2 cellular contexts compared by ENCODE assay signal in the genomic region with DNA sequence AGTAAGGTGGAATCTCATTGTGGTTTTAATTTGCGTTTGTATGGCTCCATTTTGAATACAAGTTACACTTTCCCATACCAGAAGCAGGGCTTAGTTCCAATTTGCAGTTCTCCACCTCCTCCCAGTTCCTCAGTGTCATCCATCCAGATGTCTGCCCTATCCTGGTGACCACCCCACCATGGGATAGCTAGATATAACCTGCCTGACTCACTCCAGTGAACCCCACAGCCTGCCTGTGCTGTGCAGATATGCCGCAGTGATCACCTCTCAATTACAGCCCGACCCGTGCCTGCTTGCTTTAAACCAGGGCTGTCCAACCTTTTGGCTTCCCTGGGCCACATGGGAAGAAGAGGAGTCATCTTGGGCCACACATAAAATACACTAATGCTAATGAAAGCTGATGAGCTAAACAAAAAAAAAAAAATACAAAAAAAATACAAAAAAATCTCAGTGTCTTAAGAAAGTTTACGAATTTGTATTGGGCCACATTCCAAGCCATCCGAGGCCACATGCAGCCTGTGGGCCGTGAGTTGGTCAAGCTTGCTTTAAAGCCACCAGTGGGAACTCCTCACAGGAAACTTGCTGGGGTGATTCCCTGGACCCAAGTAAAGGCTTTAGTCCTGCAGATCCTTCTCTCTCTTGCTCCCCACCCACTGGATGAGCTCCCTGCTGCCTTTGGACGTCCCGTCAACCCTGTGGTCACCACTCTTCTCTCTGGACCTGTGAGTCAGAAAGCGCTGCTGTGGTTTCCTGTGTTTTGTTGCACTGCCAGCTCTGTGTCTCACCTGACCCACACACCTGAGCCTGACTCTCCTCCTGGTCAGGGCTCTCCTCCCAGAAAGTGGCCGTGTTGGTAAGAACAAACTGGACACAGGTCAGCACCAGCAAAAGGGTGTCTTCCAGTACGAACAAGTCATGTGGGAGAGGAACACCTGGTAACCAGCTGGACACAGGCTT.
A peak's percentile ranks its signal among the peaks of the same experiment; 100 is the strongest.
TF ChIP-seq lines count a peak whose summit lies in the region.

No MANE protein-coding gene starts in this region.

TF ChIP-seq in IMR-90, 13 proteins besides CTCF, POLR2A, EP300 and RAD21:
- TF ChIP-seq, protein P1, sequence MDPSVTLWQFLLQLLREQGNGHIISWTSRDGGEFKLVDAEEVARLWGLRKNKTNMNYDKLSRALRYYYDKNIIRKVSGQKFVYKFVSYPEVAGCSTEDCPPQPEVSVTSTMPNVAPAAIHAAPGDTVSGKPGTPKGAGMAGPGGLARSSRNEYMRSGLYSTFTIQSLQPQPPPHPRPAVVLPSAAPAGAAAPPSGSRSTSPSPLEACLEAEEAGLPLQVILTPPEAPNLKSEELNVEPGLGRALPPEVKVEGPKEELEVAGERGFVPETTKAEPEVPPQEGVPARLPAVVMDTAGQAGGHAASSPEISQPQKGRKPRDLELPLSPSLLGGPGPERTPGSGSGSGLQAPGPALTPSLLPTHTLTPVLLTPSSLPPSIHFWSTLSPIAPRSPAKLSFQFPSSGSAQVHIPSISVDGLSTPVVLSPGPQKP (IDR thresholded peaks at IDR 0.05; ENCODE audit: borderline replicate concordance, low read depth, low read length) = no peak
- TF ChIP-seq CEBPB (IDR thresholded peaks at IDR 0.05; ENCODE audit: low read depth, low read length) (no peak), CHD1 (IDR thresholded peaks at IDR 0.05; ENCODE audit: low read depth, low read length) (no peak), MAFK (IDR thresholded peaks at IDR 0.05; ENCODE audit: low read depth, low read length) (no peak), MXI1 (IDR thresholded peaks at IDR 0.05; ENCODE audit: borderline replicate concordance, low read depth, low read length) (no peak), FOS (IDR thresholded peaks at IDR 0.05; ENCODE audit: low read depth, low read length) (no peak)
- TF ChIP-seq, protein P2, sequence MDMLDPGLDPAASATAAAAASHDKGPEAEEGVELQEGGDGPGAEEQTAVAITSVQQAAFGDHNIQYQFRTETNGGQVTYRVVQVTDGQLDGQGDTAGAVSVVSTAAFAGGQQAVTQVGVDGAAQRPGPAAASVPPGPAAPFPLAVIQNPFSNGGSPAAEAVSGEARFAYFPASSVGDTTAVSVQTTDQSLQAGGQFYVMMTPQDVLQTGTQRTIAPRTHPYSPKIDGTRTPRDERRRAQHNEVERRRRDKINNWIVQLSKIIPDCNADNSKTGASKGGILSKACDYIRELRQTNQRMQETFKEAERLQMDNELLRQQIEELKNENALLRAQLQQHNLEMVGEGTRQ (IDR thresholded peaks at IDR 0.05; ENCODE audit: low read depth, low read length) = no peak

TF ChIP-seq in HepG2, 621 proteins besides CTCF, POLR2A, EP300 and RAD21 (continues in another document):
- TF ChIP-seq SOX5 (CRISPR knock-in tag; IDR thresholded peaks at IDR 0.05; ENCODE audit: borderline replicate concordance) = no peak
- TF ChIP-seq, protein P3, sequence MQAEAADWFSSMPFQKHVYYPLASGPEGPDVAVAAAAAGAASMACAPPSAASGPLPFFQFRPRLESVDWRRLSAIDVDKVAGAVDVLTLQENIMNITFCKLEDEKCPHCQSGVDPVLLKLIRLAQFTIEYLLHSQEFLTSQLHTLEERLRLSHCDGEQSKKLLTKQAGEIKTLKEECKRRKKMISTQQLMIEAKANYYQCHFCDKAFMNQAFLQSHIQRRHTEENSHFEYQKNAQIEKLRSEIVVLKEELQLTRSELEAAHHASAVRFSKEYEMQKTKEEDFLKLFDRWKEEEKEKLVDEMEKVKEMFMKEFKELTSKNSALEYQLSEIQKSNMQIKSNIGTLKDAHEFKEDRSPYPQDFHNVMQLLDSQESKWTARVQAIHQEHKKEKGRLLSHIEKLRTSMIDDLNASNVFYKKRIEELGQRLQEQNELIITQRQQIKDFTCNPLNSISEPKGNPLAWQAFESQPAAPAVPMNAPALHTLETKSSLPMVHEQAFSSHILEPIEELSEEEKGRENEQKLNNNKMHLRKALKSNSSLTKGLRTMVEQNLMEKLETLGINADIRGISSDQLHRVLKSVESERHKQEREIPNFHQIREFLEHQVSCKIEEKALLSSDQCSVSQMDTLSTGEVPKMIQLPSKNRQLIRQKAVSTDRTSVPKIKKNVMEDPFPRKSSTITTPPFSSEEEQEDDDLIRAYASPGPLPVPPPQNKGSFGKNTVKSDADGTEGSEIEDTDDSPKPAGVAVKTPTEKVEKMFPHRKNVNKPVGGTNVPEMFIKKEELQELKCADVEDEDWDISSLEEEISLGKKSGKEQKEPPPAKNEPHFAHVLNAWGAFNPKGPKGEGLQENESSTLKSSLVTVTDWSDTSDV (CRISPR knock-in tag; IDR thresholded peaks at IDR 0.05) = peak; percentile 76
- TF ChIP-seq, protein P4, sequence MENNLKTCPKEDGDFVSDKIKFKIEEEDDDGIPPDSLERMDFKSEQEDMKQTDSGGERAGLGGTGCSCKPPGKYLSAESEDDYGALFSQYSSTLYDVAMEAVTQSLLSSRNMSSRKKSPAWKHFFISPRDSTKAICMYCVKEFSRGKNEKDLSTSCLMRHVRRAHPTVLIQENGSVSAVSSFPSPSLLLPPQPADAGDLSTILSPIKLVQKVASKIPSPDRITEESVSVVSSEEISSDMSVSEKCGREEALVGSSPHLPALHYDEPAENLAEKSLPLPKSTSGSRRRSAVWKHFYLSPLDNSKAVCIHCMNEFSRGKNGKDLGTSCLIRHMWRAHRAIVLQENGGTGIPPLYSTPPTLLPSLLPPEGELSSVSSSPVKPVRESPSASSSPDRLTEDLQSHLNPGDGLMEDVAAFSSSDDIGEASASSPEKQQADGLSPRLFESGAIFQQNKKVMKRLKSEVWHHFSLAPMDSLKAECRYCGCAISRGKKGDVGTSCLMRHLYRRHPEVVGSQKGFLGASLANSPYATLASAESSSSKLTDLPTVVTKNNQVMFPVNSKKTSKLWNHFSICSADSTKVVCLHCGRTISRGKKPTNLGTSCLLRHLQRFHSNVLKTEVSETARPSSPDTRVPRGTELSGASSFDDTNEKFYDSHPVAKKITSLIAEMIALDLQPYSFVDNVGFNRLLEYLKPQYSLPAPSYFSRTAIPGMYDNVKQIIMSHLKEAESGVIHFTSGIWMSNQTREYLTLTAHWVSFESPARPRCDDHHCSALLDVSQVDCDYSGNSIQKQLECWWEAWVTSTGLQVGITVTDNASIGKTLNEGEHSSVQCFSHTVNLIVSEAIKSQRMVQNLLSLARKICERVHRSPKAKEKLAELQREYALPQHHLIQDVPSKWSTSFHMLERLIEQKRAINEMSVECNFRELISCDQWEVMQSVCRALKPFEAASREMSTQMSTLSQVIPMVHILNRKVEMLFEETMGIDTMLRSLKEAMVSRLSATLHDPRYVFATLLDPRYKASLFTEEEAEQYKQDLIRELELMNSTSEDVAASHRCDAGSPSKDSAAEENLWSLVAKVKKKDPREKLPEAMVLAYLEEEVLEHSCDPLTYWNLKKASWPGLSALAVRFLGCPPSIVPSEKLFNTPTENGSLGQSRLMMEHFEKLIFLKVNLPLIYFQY (CRISPR knock-in tag; IDR thresholded peaks at IDR 0.05; ENCODE audit: borderline replicate concordance) = no peak
- no peak for TF ChIP-seq TOE1 (CRISPR knock-in tag; IDR thresholded peaks at IDR 0.05)
- no peak for TF ChIP-seq HMG20B (CRISPR knock-in tag; conservative IDR thresholded peaks at IDR 0.05)
- TF ChIP-seq POGZ (CRISPR knock-in tag; IDR thresholded peaks at IDR 0.05) = no peak
- TF ChIP-seq RBFOX2 (IDR thresholded peaks at IDR 0.05; ENCODE audit: low read depth, low read length) = no peak
- TF ChIP-seq, protein P5, sequence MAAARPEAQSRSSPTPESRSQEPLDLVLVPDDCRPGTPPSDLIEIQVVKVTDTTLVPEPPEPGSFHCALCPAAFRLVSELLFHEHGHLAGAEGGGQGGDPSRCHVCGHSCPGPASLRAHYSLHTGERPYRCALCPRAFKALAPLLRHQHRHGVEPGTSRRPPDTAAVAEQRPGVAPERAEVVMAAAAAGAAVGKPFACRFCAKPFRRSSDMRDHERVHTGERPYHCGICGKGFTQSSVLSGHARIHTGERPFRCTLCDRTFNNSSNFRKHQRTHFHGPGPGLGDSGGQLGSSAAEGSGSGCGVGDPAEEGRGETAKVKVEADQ (CRISPR knock-in tag; IDR thresholded peaks at IDR 0.05; ENCODE audit: borderline replicate concordance) = no peak
- TF ChIP-seq, protein P6, sequence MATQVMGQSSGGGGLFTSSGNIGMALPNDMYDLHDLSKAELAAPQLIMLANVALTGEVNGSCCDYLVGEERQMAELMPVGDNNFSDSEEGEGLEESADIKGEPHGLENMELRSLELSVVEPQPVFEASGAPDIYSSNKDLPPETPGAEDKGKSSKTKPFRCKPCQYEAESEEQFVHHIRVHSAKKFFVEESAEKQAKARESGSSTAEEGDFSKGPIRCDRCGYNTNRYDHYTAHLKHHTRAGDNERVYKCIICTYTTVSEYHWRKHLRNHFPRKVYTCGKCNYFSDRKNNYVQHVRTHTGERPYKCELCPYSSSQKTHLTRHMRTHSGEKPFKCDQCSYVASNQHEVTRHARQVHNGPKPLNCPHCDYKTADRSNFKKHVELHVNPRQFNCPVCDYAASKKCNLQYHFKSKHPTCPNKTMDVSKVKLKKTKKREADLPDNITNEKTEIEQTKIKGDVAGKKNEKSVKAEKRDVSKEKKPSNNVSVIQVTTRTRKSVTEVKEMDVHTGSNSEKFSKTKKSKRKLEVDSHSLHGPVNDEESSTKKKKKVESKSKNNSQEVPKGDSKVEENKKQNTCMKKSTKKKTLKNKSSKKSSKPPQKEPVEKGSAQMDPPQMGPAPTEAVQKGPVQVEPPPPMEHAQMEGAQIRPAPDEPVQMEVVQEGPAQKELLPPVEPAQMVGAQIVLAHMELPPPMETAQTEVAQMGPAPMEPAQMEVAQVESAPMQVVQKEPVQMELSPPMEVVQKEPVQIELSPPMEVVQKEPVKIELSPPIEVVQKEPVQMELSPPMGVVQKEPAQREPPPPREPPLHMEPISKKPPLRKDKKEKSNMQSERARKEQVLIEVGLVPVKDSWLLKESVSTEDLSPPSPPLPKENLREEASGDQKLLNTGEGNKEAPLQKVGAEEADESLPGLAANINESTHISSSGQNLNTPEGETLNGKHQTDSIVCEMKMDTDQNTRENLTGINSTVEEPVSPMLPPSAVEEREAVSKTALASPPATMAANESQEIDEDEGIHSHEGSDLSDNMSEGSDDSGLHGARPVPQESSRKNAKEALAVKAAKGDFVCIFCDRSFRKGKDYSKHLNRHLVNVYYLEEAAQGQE (IDR thresholded peaks at IDR 0.05; ENCODE audit: borderline replicate concordance in 1 of 2, low read depth in 1 of 2, low read length in 2 of 2) = no peak
- no peak for TF ChIP-seq RFX3 (CRISPR knock-in tag; IDR thresholded peaks at IDR 0.05)
- TF ChIP-seq, protein P7, sequence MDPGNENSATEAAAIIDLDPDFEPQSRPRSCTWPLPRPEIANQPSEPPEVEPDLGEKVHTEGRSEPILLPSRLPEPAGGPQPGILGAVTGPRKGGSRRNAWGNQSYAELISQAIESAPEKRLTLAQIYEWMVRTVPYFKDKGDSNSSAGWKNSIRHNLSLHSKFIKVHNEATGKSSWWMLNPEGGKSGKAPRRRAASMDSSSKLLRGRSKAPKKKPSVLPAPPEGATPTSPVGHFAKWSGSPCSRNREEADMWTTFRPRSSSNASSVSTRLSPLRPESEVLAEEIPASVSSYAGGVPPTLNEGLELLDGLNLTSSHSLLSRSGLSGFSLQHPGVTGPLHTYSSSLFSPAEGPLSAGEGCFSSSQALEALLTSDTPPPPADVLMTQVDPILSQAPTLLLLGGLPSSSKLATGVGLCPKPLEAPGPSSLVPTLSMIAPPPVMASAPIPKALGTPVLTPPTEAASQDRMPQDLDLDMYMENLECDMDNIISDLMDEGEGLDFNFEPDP (CRISPR knock-in tag; conservative IDR thresholded peaks at IDR 0.05) = no peak
- no peak for TF ChIP-seq AGO2 (optimal IDR thresholded peaks at IDR 0.05; ENCODE audit: low read depth, low read length)
- no peak for TF ChIP-seq PTBP1 (IDR thresholded peaks at IDR 0.05; ENCODE audit: low read depth, low read length, poor library complexity, severe bottlenecking)
- TF ChIP-seq, protein P8, sequence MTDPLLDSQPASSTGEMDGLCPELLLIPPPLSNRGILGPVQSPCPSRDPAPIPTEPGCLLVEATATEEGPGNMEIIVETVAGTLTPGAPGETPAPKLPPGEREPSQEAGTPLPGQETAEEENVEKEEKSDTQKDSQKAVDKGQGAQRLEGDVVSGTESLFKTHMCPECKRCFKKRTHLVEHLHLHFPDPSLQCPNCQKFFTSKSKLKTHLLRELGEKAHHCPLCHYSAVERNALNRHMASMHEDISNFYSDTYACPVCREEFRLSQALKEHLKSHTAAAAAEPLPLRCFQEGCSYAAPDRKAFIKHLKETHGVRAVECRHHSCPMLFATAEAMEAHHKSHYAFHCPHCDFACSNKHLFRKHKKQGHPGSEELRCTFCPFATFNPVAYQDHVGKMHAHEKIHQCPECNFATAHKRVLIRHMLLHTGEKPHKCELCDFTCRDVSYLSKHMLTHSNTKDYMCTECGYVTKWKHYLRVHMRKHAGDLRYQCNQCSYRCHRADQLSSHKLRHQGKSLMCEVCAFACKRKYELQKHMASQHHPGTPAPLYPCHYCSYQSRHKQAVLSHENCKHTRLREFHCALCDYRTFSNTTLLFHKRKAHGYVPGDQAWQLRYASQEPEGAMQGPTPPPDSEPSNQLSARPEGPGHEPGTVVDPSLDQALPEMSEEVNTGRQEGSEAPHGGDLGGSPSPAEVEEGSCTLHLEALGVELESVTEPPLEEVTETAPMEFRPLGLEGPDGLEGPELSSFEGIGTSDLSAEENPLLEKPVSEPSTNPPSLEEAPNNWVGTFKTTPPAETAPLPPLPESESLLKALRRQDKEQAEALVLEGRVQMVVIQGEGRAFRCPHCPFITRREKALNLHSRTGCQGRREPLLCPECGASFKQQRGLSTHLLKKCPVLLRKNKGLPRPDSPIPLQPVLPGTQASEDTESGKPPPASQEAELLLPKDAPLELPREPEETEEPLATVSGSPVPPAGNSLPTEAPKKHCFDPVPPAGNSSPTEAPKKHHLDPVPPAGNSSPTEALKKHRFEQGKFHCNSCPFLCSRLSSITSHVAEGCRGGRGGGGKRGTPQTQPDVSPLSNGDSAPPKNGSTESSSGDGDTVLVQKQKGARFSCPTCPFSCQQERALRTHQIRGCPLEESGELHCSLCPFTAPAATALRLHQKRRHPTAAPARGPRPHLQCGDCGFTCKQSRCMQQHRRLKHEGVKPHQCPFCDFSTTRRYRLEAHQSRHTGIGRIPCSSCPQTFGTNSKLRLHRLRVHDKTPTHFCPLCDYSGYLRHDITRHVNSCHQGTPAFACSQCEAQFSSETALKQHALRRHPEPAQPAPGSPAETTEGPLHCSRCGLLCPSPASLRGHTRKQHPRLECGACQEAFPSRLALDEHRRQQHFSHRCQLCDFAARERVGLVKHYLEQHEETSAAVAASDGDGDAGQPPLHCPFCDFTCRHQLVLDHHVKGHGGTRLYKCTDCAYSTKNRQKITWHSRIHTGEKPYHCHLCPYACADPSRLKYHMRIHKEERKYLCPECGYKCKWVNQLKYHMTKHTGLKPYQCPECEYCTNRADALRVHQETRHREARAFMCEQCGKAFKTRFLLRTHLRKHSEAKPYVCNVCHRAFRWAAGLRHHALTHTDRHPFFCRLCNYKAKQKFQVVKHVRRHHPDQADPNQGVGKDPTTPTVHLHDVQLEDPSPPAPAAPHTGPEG (CRISPR knock-in tag; IDR thresholded peaks at IDR 0.05) = no peak
- TF ChIP-seq ZNF879 (CRISPR knock-in tag; IDR thresholded peaks at IDR 0.05) = no peak
- TF ChIP-seq, protein P9, sequence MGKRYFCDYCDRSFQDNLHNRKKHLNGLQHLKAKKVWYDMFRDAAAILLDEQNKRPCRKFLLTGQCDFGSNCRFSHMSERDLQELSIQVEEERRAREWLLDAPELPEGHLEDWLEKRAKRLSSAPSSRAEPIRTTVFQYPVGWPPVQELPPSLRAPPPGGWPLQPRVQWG (CRISPR knock-in tag; IDR thresholded peaks at IDR 0.05; ENCODE audit: borderline replicate concordance, low read depth) = no peak
- TF ChIP-seq ZNF672 (CRISPR knock-in tag; IDR thresholded peaks at IDR 0.05) = no peak
- TF ChIP-seq JUND (CRISPR knock-in tag; IDR thresholded peaks at IDR 0.05) = 0 out of 2 replicates have a peak, but pooled peaks have one; percentile 14
- TF ChIP-seq ZNF598 (CRISPR knock-in tag; IDR thresholded peaks at IDR 0.05; ENCODE audit: borderline replicate concordance) = 0 out of 2 replicates have a peak, but pooled peaks have one; percentile 31
